22 cellular contexts compared by ENCODE assay signal in genomic region chr7:114534957-114535356, GRCh38.
DNase-seq lines count a peak whose midpoint lies in the region; ATAC-seq, FAIRE-seq and TF ChIP-seq lines count a peak whose summit lies in the region.
"Had no signal": no experiment of that assay in that cellular context is flagged by ENCODE, and none has a peak within 500 bp of the region (broad histone marks: within the 10 kb centered on the region; RNA-seq: fewer than 3 reads in every experiment).

No MANE protein-coding gene starts in this region.

- ATAC-seq in pancreas, result no peak
- no peak for ATAC-seq in T-helper 17 cell

- H3K27me3 Mint-ChIP-seq in T-helper 17 cell, result no peaks in the 10 kb centered on the region
- H3K27me3 Mint-ChIP-seq in MCF 10A (ENCODE audit: insufficient read depth, unreplicated experiment), result peaks cover 62% of the 10 kb centered on the region
- H3K27me3 Mint-ChIP-seq: B cell; CD8-positive, alpha-beta memory T cell had no signal

- H3K4me3 Mint-ChIP-seq in T-helper 17 cell (no peak overlapping the region), MCF 10A (ENCODE audit: unreplicated experiment) (no peak overlapping the region)
- H3K4me3 Mint-ChIP-seq: B cell; CD8-positive, alpha-beta memory T cell had no signal

- no peaks in the 10 kb centered on the region for H3K36me3 Mint-ChIP-seq in T-helper 17 cell (ENCODE audit: low read depth)
- H3K36me3 Mint-ChIP-seq in MCF 10A (ENCODE audit: insufficient read depth, unreplicated experiment), result no peaks in the 10 kb centered on the region
- H3K36me3 Mint-ChIP-seq: CD8-positive, alpha-beta memory T cell had no signal

- no peaks in the 10 kb centered on the region for H3K9me3 Mint-ChIP-seq in MCF 10A (ENCODE audit: unreplicated experiment)
- H3K9me3 Mint-ChIP-seq: CD8-positive, alpha-beta memory T cell had no signal

- no peak overlapping the region for H3K4me3 ChIP-seq in astrocyte of the spinal cord (ENCODE audit: low read depth, low read length)
- H3K4me3 ChIP-seq in pancreas, result no peak overlapping the region

- CTCF ChIA-PET in MCF 10A (lab: Yijun Ruan, JAX), result no interaction called here

- FAIRE-seq in pancreas (lab: Jason Lieb, UNC), result peak; percentile 17
- FAIRE-seq: GM18507, H54 had no signal

- no TSS peak for BruUV-seq in MCF 10A (replicated peaks; lab: Mats Ljungman, UMichigan)

- WGBS in pancreas, 2 donors, result 75 to 83% methylated on average over 2 of the region's 2 CpGs

- peaks cover 0 to 3% (median 0%) of the 10 kb centered on the region in 4 donors for H3K27me3 ChIP-seq in pancreas

- no peaks in the 10 kb centered on the region for H3K4me1 Mint-ChIP-seq in T-helper 17 cell
- no peaks in the 10 kb centered on the region for H3K4me1 Mint-ChIP-seq in MCF 10A (ENCODE audit: insufficient read depth, unreplicated experiment)
- H3K4me1 Mint-ChIP-seq: B cell; CD8-positive, alpha-beta memory T cell had no signal

- H3K27ac Mint-ChIP-seq in T-helper 17 cell (no peak overlapping the region), MCF 10A (ENCODE audit: low read depth, unreplicated experiment) (no peak overlapping the region)
- H3K27ac Mint-ChIP-seq: B cell; CD8-positive, alpha-beta memory T cell had no signal

- intact Hi-C loops in pancreas (cut with DNase I), result no loop called here
- intact Hi-C loops in MCF 10A (cut with micrococcal nuclease), result no loop called here

- no peaks in the 10 kb centered on the region for H3K9me3 ChIP-seq in pancreas
- H3K9me3 ChIP-seq in T-helper 17 cell (ENCODE audit: control insufficient read depth, low read length, poor library complexity, severe bottlenecking), result no peaks in the 10 kb centered on the region

- H3K36me3 ChIP-seq in pancreas, result no peaks in the 10 kb centered on the region

- POLR2A ChIA-PET in MCF 10A (lab: Yijun Ruan, JAX), result no interaction called here

- H3K27ac ChIP-seq in pancreas, result no peak overlapping the region
- H3K27ac ChIP-seq: 22Rv1, C4-2B had no signal

- in situ Hi-C loops in astrocyte of the spinal cord (cut with HindIII; ENCODE audit: low sequenced_read_pairs), result no loop called here

- peak; percentile 24 for DNase-seq in DMS 273 (lab: John Stamatoyannopoulos, UW; ENCODE audit: unreplicated experiment)
- DNase-seq in DMS 273 treated with DMSO at 0.1 percent for 48 hours (lab: John Stamatoyannopoulos, UW), result no peak
- peak; percentile 18 for DNase-seq in astrocyte of the spinal cord (ENCODE audit: low read depth, low spot score)
- DNase-seq in fibroblast of the conjunctiva (ENCODE audit: low read depth), result peak; percentile 9
- no peak for DNase-seq in pancreas
- no peak for DNase-seq in T-helper 17 cell
- DNase-seq in HK-2 (ENCODE audit: unreplicated experiment), result no peak
- DNase-seq in MCF 10A (ENCODE audit: unreplicated experiment), result no peak
- DNase-seq: CD8-positive, alpha-beta memory T cell; DMS153; KBM-7; MM.1S; NCI-H1694; NCI-H2029 treated with DMSO at 0.1 percent for 48 hours; NCI-H526 treated with DMSO at 0.1 percent for 48 hours; RPMI8226; SHP77 treated with DMSO at 0.1 percent for 48 hours had no signal

- no peaks in the 10 kb centered on the region for H3K4me1 ChIP-seq in pancreas

- TF ChIP-seq CTCF in astrocyte of the spinal cord (IDR thresholded peaks at IDR 0.05; ENCODE audit: low read depth, low read length) (no peak), pancreas (IDR thresholded peaks at IDR 0.05) (no peak), MCF 10A (IDR thresholded peaks at IDR 0.05; ENCODE audit: unreplicated experiment) (no peak)

Comparison
In these comparisons a context has a peak if more than half of its experiments do, and no peak if none do; other contexts are left out.
1. DNase-seq: peak in DMS 273 (single experiment), astrocyte of the spinal cord (single experiment) and fibroblast of the conjunctiva (single experiment); none in DMS 273 treated with DMSO at 0.1 percent for 48 hours (single experiment), pancreas (0 of 6), T-helper 17 cell (0 of 3), HK-2 (single experiment) and MCF 10A (single experiment).